In genomic region chr11:9138612-9139579, GRCh38 we compare ENCODE assay signal across 8 cellular contexts. TPM values are rescaled to one million over a fixed set of nuclear protein-coding genes. Genes with fewer than 3 reads are reported as not detected.
DNase-seq lines count a peak whose midpoint lies in the region; ATAC-seq lines count a peak whose summit lies in the region.

No MANE protein-coding gene starts in this region.

- H3K27ac ChIP-seq in subcutaneous abdominal adipose tissue (ENCODE audit: low read depth, low read length) = peak overlapping the region; percentile 62

- DNase-seq in Caki2 (ENCODE audit: low read depth) = peak; percentile 88
- DNase-seq in NCI-H146 (lab: John Stamatoyannopoulos, UW) = peak; percentile 90
- DNase-seq in activated T-cell treated with anti-CD3 and anti-CD28 coated beads, Interleukin-2, amount 50 U/mL, for 72 hours = peak; percentile 33 to 36
- DNase-seq in glomerular visceral epithelial cell (ENCODE audit: extremely low spot score) = peak; percentile 83
- DNase-seq in OCI-M2 (lab: John Stamatoyannopoulos, UW; ENCODE audit: unreplicated experiment) = no peak
- no peak for DNase-seq in cortex of kidney (lab: John Stamatoyannopoulos, UW)

- H3K36me3 ChIP-seq in subcutaneous abdominal adipose tissue (ENCODE audit: control insufficient read depth in 5 of 5, insufficient read depth in 5 of 5, low read length in 5 of 5) = peaks cover 16 to 63% (median 48%) of the 10 kb centered on the region in 5 donors

- H3K9me3 ChIP-seq in subcutaneous abdominal adipose tissue (ENCODE audit: control insufficient read depth in 5 of 5, low read length in 5 of 5) = no peaks in the 10 kb centered on the region

- H3K9ac ChIP-seq in subcutaneous abdominal adipose tissue (ENCODE audit: low read length in 5 of 5) = no peak overlapping the region

- H3K4me1 ChIP-seq in subcutaneous abdominal adipose tissue (ENCODE audit: control insufficient read depth in 5 of 5, insufficient read depth in 5 of 5, low read length in 5 of 5) = peaks cover 0 to 27% (median 8%) of the 10 kb centered on the region in 5 donors

- H3K9me3 Mint-ChIP-seq in activated T-cell treated with anti-CD3 and anti-CD28 coated beads, Interleukin-2, amount 50 U/mL, for 72 hours = no peaks in the 10 kb centered on the region

- peak; percentile 53 to 59 for ATAC-seq in activated T-cell treated with anti-CD3 and anti-CD28 coated beads, Interleukin-2, amount 50 U/mL, for 72 hours (replicated peaks in 1 of 2)
- no peak for ATAC-seq in GM18873 (IDR thresholded peaks at IDR 0.05; ENCODE audit: low FRiP score, unreplicated experiment)

- H3K27ac Mint-ChIP-seq in activated T-cell treated with anti-CD3 and anti-CD28 coated beads, Interleukin-2, amount 50 U/mL, for 72 hours = no peak overlapping the region

- no peak overlapping the region for H3K4me3 ChIP-seq in subcutaneous abdominal adipose tissue (ENCODE audit: low read depth in 1 of 5, low read length in 5 of 5)

- H3K36me3 Mint-ChIP-seq in activated T-cell treated with anti-CD3 and anti-CD28 coated beads, Interleukin-2, amount 50 U/mL, for 72 hours (ENCODE audit: insufficient read depth in 2 of 2) = peaks cover 2 to 6% of the 10 kb centered on the region in 2 donors

- H3K4me1 Mint-ChIP-seq in activated T-cell treated with anti-CD3 and anti-CD28 coated beads, Interleukin-2, amount 50 U/mL, for 72 hours (ENCODE audit: low read depth) = peaks cover 37% of the 10 kb centered on the region

- H3K27me3 Mint-ChIP-seq in activated T-cell treated with anti-CD3 and anti-CD28 coated beads, Interleukin-2, amount 50 U/mL, for 72 hours (ENCODE audit: low read depth) = no peaks in the 10 kb centered on the region

- in situ Hi-C loops in Caki2 (cut with HindIII; ENCODE audit: low pct_unique_long_range_greater_than_20kb, low sequenced_read_pairs) = no loop called here

- no peak overlapping the region for H3K4me3 Mint-ChIP-seq in activated T-cell treated with anti-CD3 and anti-CD28 coated beads, Interleukin-2, amount 50 U/mL, for 72 hours

- no peaks in the 10 kb centered on the region for H3K27me3 ChIP-seq in subcutaneous abdominal adipose tissue (ENCODE audit: control insufficient read depth in 5 of 5, insufficient read depth in 4 of 5, low read length in 5 of 5)

RNA-seq across cellular contexts. Expression of gene SCUBE2, which starts 47.5 kb away (rescaled TPM):
- 4.3 TPM in 1 of 2 replicates, not detected in the other for total RNA-seq in Caki2 (2014; rRNA removed; shearing (Covaris generic); ENCODE audit: low replicate concordance)
- under 1 TPM in 1 of 2 donors, not detected in 1; 0.37 TPM for total RNA-seq in activated T-cell treated with anti-CD3 and anti-CD28 coated beads, Interleukin-2, amount 50 U/mL, for 72 hours

Comparison
In these comparisons a context has a peak if more than half of its experiments do, and no peak if none do; other contexts are left out.
1. DNase-seq: peak in Caki2 (single experiment), NCI-H146 (single experiment), activated T-cell treated with anti-CD3 and anti-CD28 coated beads, Interleukin-2, amount 50 U/mL, for 72 hours (2 of 2) and glomerular visceral epithelial cell (single experiment); none in OCI-M2 (single experiment) and cortex of kidney (single experiment).